In genomic region chr5:1772634-1773033, GRCh38 we compare ENCODE assay signal across 9 cellular contexts. TPM values are rescaled to one million over a fixed set of nuclear protein-coding genes. Genes with fewer than 3 reads are reported as not detected.
DNase-seq lines count a peak whose midpoint lies in the region; ATAC-seq, FAIRE-seq and TF ChIP-seq lines count a peak whose summit lies in the region.
"Had no signal": no experiment of that assay in that cellular context is flagged by ENCODE, and none has a peak within 500 bp of the region (broad histone marks: within the 10 kb centered on the region; RNA-seq: fewer than 3 reads in every experiment).

No MANE protein-coding gene starts in this region.

- H3K4me1 Mint-ChIP-seq in activated naive CD4-positive, alpha-beta T cell treated with anti-CD3 and anti-CD28 coated beads, Interleukin-2, amount 10 ng/mL, durations not matched to agents 7 days and 5 days, result no peaks in the 10 kb centered on the region
- H3K4me1 Mint-ChIP-seq in nephron progenitor cell, result peaks cover 36% of the 10 kb centered on the region

- ATAC-seq in IMR-90 (ENCODE audit: low read depth) (peak; percentile 92), GM12878 (0 out of 3 replicates have a peak, but pooled peaks have one; percentile 24)

- no peak overlapping the region for H2BK15ac ChIP-seq in IMR-90 (ENCODE audit: low read depth, low read length)

- CTCF ChIA-PET in activated naive CD4-positive, alpha-beta T cell treated with anti-CD3 and anti-CD28 coated beads, Interleukin-2, amount 10 ng/mL, durations not matched to agents 7 days and 5 days (lab: Charles Lee), result interaction anchor here (1.2 kb wide), 1 partner anchor 34 kb away, joined by 5 read pairs; no protein-coding TSS in a partner anchor
- CTCF ChIA-PET in IMR-90 (lab: Yijun Ruan, JAX), result interaction anchor here (0.7 to 2.2 kb wide), 4 partner anchors 9 to 35 kb away, joined by 3 to 21 read pairs (median 4); no protein-coding TSS in a partner anchor
- CTCF ChIA-PET in GM12878 (lab: Yijun Ruan, JAX), result interaction anchor here (0.9 to 2.7 kb wide), 7 partner anchors 9 to 34 kb away, joined by 3 to 18 read pairs (median 5); partner anchors contain the start of genes MRPL36 and NDUFS6

- no peak overlapping the region for H4K91ac ChIP-seq in IMR-90 (ENCODE audit: insufficient read depth, low read depth, low read length)

- TF ChIP-seq RAD21 in IMR-90 (IDR thresholded peaks at IDR 0.05; ENCODE audit: low read length), result peak; percentile 67
- peak; percentile 53 for TF ChIP-seq RAD21 in GM12878 (IDR thresholded peaks at IDR 0.05; ENCODE audit: insufficient read depth, low read depth, low read length)

- RAD21 ChIA-PET in GM12878 (lab: Charles Lee; ENCODE audit: unreplicated experiment), result interaction anchor here (1.1 to 1.4 kb wide), 4 partner anchors 9 to 28 kb away, joined by 3 to 5 read pairs (median 4); partner anchors contain the start of gene MRPL36

- in situ Hi-C loops in IMR-90 (cut with MboI; ENCODE audit: low sequenced_read_pairs), result no loop called here
- in situ Hi-C loops in GM12878 (cut with MboI), result no loop called here

- SMC1A ChIA-PET in GM12878 (lab: Charles Lee; ENCODE audit: uncharacterized antibody, unreplicated experiment), result interaction anchor here (0.6 to 2.6 kb wide), 5 partner anchors 9 to 168 kb away, joined by 3 to 11 read pairs (median 5); partner anchors contain the start of gene NDUFS6

- H3K4me1 ChIP-seq in IMR-90 (ENCODE audit: control insufficient read depth, insufficient read depth, low read length) (peaks cover 2% of the 10 kb centered on the region; the same call in 1 of the 2 replicates), GM12878 (ENCODE audit: control insufficient read depth, insufficient read depth, low read length) (no peaks in the 10 kb centered on the region; the same call in 1 of the 2 replicates), smooth muscle cell (ENCODE audit: low read depth) (no peaks in the 10 kb centered on the region), colonic mucosa (no peaks in the 10 kb centered on the region)

- no peaks in the 10 kb centered on the region for H3K36me3 Mint-ChIP-seq in activated naive CD4-positive, alpha-beta T cell treated with anti-CD3 and anti-CD28 coated beads, Interleukin-2, amount 10 ng/mL, durations not matched to agents 7 days and 5 days
- no peaks in the 10 kb centered on the region for H3K36me3 Mint-ChIP-seq in nephron progenitor cell (ENCODE audit: low read depth)

- no peak for TF ChIP-seq POLR2A in IMR-90 (IDR thresholded peaks at IDR 0.05; ENCODE audit: low read depth, low read length)
- no peak for TF ChIP-seq POLR2A in GM12878 (IDR thresholded peaks at IDR 0.05; ENCODE audit: low read depth, low read length)

- H3K36me3 ChIP-seq in IMR-90 (ENCODE audit: control insufficient read depth, insufficient read depth, low read length) (no peaks in the 10 kb centered on the region), GM12878 (ENCODE audit: control insufficient read depth in 2 of 2, insufficient read depth in 2 of 2, low read length in 1 of 2) (no peaks in the 10 kb centered on the region), smooth muscle cell (ENCODE audit: low read depth) (no peaks in the 10 kb centered on the region), colonic mucosa (no peaks in the 10 kb centered on the region)

- no peaks in the 10 kb centered on the region for H3K9me3 Mint-ChIP-seq in activated naive CD4-positive, alpha-beta T cell treated with anti-CD3 and anti-CD28 coated beads, Interleukin-2, amount 10 ng/mL, durations not matched to agents 7 days and 5 days
- peaks cover 19% of the 10 kb centered on the region for H3K9me3 Mint-ChIP-seq in nephron progenitor cell

- no peak overlapping the region for H3K9ac ChIP-seq in IMR-90 (ENCODE audit: low read depth, low read length)
- no peak overlapping the region for H3K9ac ChIP-seq in GM12878 (ENCODE audit: control insufficient read depth, insufficient read depth, low read length)
- H3K9ac ChIP-seq in smooth muscle cell (ENCODE audit: low read depth), result no peak overlapping the region
- no peak overlapping the region for H3K9ac ChIP-seq in colonic mucosa (ENCODE audit: low read depth in 2 of 2, low read length in 2 of 2)

- H3K56ac ChIP-seq in IMR-90 (ENCODE audit: extremely low read depth, insufficient read depth, low read length), result no peak overlapping the region

- H3K9me1 ChIP-seq in IMR-90 (ENCODE audit: insufficient read depth, low read length), result no peaks in the 10 kb centered on the region

- H3K4ac ChIP-seq in IMR-90 (ENCODE audit: low read depth, low read length), result no peak overlapping the region

- H2AK9ac ChIP-seq in IMR-90 (replicated peaks; ENCODE audit: low read depth, low read length, poor library complexity), result peak overlapping the region; percentile 35

- no peak overlapping the region for H2BK5ac ChIP-seq in IMR-90 (ENCODE audit: low read depth, low read length, poor library complexity, severe bottlenecking)

- peak; percentile 23 for DNase-seq in activated naive CD4-positive, alpha-beta T cell treated with anti-CD3 and anti-CD28 coated beads, Interleukin-2, amount 10 ng/mL, durations not matched to agents 7 days and 5 days
- DNase-seq in activated naive CD4-positive, alpha-beta T cell treated with Interleukin-2 at 50 U/mL for 16 hours, result no peak
- DNase-seq in IMR-90 (peak; percentile 66), GM12878 (ENCODE audit: low read depth, low spot score) (no peak), smooth muscle cell (lab: John Stamatoyannopoulos, UW; ENCODE audit: unreplicated experiment) (no peak), AML-193 (lab: John Stamatoyannopoulos, UW) (no peak), nephron progenitor cell (no peak), colonic mucosa (no peak)
- DNase-seq: GDM1 had no signal

- no peaks in the 10 kb centered on the region for H3F3A ChIP-seq in smooth muscle cell (ENCODE audit: low read depth)

- H3K18ac ChIP-seq in IMR-90 (ENCODE audit: low read depth, low read length), result no peak overlapping the region

- no peak overlapping the region for H4K5ac ChIP-seq in IMR-90 (ENCODE audit: low read depth, low read length)

- no peak overlapping the region for H3K4me3 Mint-ChIP-seq in activated naive CD4-positive, alpha-beta T cell treated with anti-CD3 and anti-CD28 coated beads, Interleukin-2, amount 10 ng/mL, durations not matched to agents 7 days and 5 days
- H3K4me3 Mint-ChIP-seq in nephron progenitor cell, result no peak overlapping the region

- no peaks in the 10 kb centered on the region for H3K79me2 ChIP-seq in GM12878 (ENCODE audit: control insufficient read depth, insufficient read depth, low read length)
- H3K79me2 ChIP-seq in smooth muscle cell (ENCODE audit: low read depth), result no peaks in the 10 kb centered on the region

- peaks cover 7% of the 10 kb centered on the region for H3K27me3 ChIP-seq in IMR-90 (ENCODE audit: control insufficient read depth, insufficient read depth, low read length)
- H3K27me3 ChIP-seq in GM12878 (replicated peaks in 1 of 2; ENCODE audit: control insufficient read depth in 2 of 2, insufficient read depth in 2 of 2, low read length in 1 of 2), result no peaks in the 10 kb centered on the region
- no peaks in the 10 kb centered on the region for H3K27me3 ChIP-seq in smooth muscle cell (ENCODE audit: low read depth)
- H3K27me3 ChIP-seq in colonic mucosa, result no peaks in the 10 kb centered on the region

- FAIRE-seq in GM12878 (lab: Jason Lieb, UNC), result no peak

- H3K23ac ChIP-seq in IMR-90 (ENCODE audit: low read depth, low read length), result no peak overlapping the region

- dilution Hi-C loops in IMR-90 (cut with HindIII; ENCODE audit: low sequenced_read_pairs, unreplicated experiment), result no loop called here

- H4K20me1 ChIP-seq in IMR-90 (ENCODE audit: insufficient read depth, low read length), result no peaks in the 10 kb centered on the region
- H4K20me1 ChIP-seq in GM12878 (ENCODE audit: control insufficient read depth, insufficient read depth), result no peaks in the 10 kb centered on the region
- no peaks in the 10 kb centered on the region for H4K20me1 ChIP-seq in smooth muscle cell (ENCODE audit: low read depth)

- no peak overlapping the region for H2BK20ac ChIP-seq in IMR-90 (ENCODE audit: low read depth, low read length)

- H2BK120ac ChIP-seq in IMR-90 (ENCODE audit: low read depth, low read length), result no peak overlapping the region

- H2AFZ ChIP-seq in IMR-90 (replicated peaks; ENCODE audit: low read length, poor library complexity) (peak overlapping the region; percentile 64), GM12878 (ENCODE audit: control insufficient read depth, low read depth, low read length) (no peak overlapping the region), smooth muscle cell (ENCODE audit: low read depth) (no peak overlapping the region)

- POLR2A ChIA-PET in IMR-90 (lab: Charles Lee; ENCODE audit: unreplicated experiment), result interaction anchor here (1.3 kb wide), 1 partner anchor 27 kb away, joined by 3 read pairs; no protein-coding TSS in a partner anchor
- POLR2A ChIA-PET in GM12878 (lab: Charles Lee), result no interaction called here

- no TSS peak for BruUV-seq in IMR-90 (replicated peaks; lab: Mats Ljungman, UMichigan)
- BruUV-seq in GM12878 (replicated peaks; lab: Mats Ljungman, UMichigan), result no TSS peak

- no peak overlapping the region for H4K8ac ChIP-seq in IMR-90 (ENCODE audit: low read depth in 2 of 2, low read length in 2 of 2)

- no peak overlapping the region for H3K4me2 ChIP-seq in IMR-90 (ENCODE audit: low read depth, low read length)
- no peak overlapping the region for H3K4me2 ChIP-seq in GM12878 (ENCODE audit: control insufficient read depth, insufficient read depth)
- no peak overlapping the region for H3K4me2 ChIP-seq in smooth muscle cell

- H3K79me1 ChIP-seq in IMR-90 (ENCODE audit: low read depth in 1 of 2, low read length in 2 of 2), result no peaks in the 10 kb centered on the region

- H3K27ac Mint-ChIP-seq in activated naive CD4-positive, alpha-beta T cell treated with anti-CD3 and anti-CD28 coated beads, Interleukin-2, amount 10 ng/mL, durations not matched to agents 7 days and 5 days, result no peak overlapping the region
- H3K27ac Mint-ChIP-seq in nephron progenitor cell, result no peak overlapping the region

- H3K14ac ChIP-seq in IMR-90 (replicated peaks; ENCODE audit: low read depth, low read length), result no peak overlapping the region

- H3K9me3 ChIP-seq in IMR-90 (ENCODE audit: control insufficient read depth, insufficient read depth, low read length) (no peaks in the 10 kb centered on the region), GM12878 (replicated peaks; ENCODE audit: control insufficient read depth, insufficient read depth, low read length) (no peaks in the 10 kb centered on the region), smooth muscle cell (replicated peaks; ENCODE audit: low read depth) (no peaks in the 10 kb centered on the region), colonic mucosa (no peaks in the 10 kb centered on the region)

- no peak overlapping the region for H2AK5ac ChIP-seq in IMR-90 (ENCODE audit: low read depth, low read length)

- H3K27ac ChIP-seq in IMR-90 (ENCODE audit: insufficient read depth, low read length) (no peak overlapping the region), GM12878 (ENCODE audit: control insufficient read depth, insufficient read depth) (no peak overlapping the region), smooth muscle cell (ENCODE audit: low read depth) (no peak overlapping the region), colonic mucosa (no peak overlapping the region)

- H3K27me3 Mint-ChIP-seq in activated naive CD4-positive, alpha-beta T cell treated with anti-CD3 and anti-CD28 coated beads, Interleukin-2, amount 10 ng/mL, durations not matched to agents 7 days and 5 days, result peaks cover 31% of the 10 kb centered on the region
- H3K27me3 Mint-ChIP-seq in nephron progenitor cell (ENCODE audit: low read depth, poor library complexity), result peaks cover 23% of the 10 kb centered on the region

- H3K4me3 ChIP-seq in IMR-90 (ENCODE audit: insufficient read depth, low read depth, low read length) (no peak overlapping the region), GM12878 (no peak overlapping the region), smooth muscle cell (no peak overlapping the region), colonic mucosa (no peak overlapping the region)

- 5% methylated on average over 4 of the region's 5 CpGs; no CpG with 5 or more reads in 1 of the 2 experiments for WGBS in IMR-90 (ENCODE audit: extremely low coverage in 2 of 2, insufficient read length in 1 of 2), 2 experiments
- 17% methylated on average over 5 of the region's 5 CpGs for WGBS in GM12878 (ENCODE audit: insufficient coverage, insufficient replicate concordance, low lambda C conversion rate, missing lambda C conversion rate)
- 43% methylated on average over 5 of the region's 5 CpGs for WGBS in smooth muscle cell (ENCODE audit: low lambda C conversion rate)

- TF ChIP-seq CTCF in IMR-90 (conservative IDR thresholded peaks at IDR 0.05; ENCODE audit: low read depth, low read length) (peak; percentile 58), GM12878 (IDR thresholded peaks at IDR 0.05 in 2 of 3, conservative IDR thresholded peaks at IDR 0.05 in 1 of 3; ENCODE audit: control insufficient read depth in 2 of 3, extremely low read depth in 1 of 3, insufficient read depth in 1 of 3, low read depth in 3 of 3, low read length in 3 of 3) (peak; percentile 8 to 25 (median 10); a peak in 2 of 6 replicates), smooth muscle cell (IDR thresholded peaks at IDR 0.05; ENCODE audit: borderline replicate concordance, insufficient read depth, poor library complexity, severe bottlenecking) (peak; percentile 24), nephron progenitor cell (IDR thresholded peaks at IDR 0.05) (no peak), colonic mucosa (IDR thresholded peaks at IDR 0.05) (no peak)

- TF ChIP-seq EP300 in GM12878 (IDR thresholded peaks at IDR 0.05; ENCODE audit: borderline replicate concordance in 1 of 2, control insufficient read depth in 1 of 2, low read depth in 2 of 2, low read length in 2 of 2), result no peak

- intact Hi-C loops in IMR-90 (cut with micrococcal nuclease) (loop anchor here (2.0 kb wide), 1 partner anchor 26 kb away; the partner anchor contains the start of gene MRPL36), GM12878 (cut with micrococcal nuclease; ENCODE audit: unreplicated experiment) (no loop called here), colonic mucosa (cut with DNase I) (no loop called here)

RNA-seq across cellular contexts. Expression of gene MRPL36, which starts 27.0 kb away (rescaled TPM):
- total RNA-seq in IMR-90 (2012; rRNA removed) (63.9 and 85.9 TPM in 2 replicates), GM12878 (2014; rRNA removed) (106 and 109 TPM in 2 replicates), GM12878 (2014; rRNA removed; fragmentation: Illumina TruSeq; extraction: Trizol) (86.8 and 103 TPM in 2 replicates), GM12878 (2021) (89.2 and 95.9 TPM in 2 replicates), smooth muscle cell (42.9 and 51.0 TPM in 2 replicates), colonic mucosa (10 to 100 TPM; 33.0 to 56.3 TPM)
- polyA plus RNA-seq in IMR-90 (2012; rRNA removed) (103 and 134 TPM in 2 replicates), GM12878 (2011; rRNA removed) (93.2 and 130 TPM in 2 replicates), GM12878 (2014; fragmentation: Illumina TruSeq; extraction: Trizol) (47.1 and 105 TPM in 2 replicates), GM12878 (2014; fragmentation: Nextera tagmentation; extraction: Ambion mirVana) (100 to 1,000 TPM; 510 to 559 TPM), GM12878 (2014; rRNA removed) (156 and 175 TPM in 2 replicates), GM12878 (2016; fragmentation: Nextera tagmentation; extraction: Ambion mirVana) (100 to 1,000 TPM; 219 to 221 TPM), smooth muscle cell (110 and 126 TPM in 2 replicates)
- polyA plus RNA-seq in IMR-90 (2012; cell fraction: cytosol; rRNA removed), result 101 and 125 TPM in 2 replicates
- polyA plus RNA-seq in IMR-90 (2012; cell fraction: nucleus; rRNA removed; ENCODE audit: low replicate concordance), result 35.7 and 44.4 TPM in 2 replicates
- 10.8 and 11.5 TPM in 2 replicates for total RNA-seq in GM12878 (2013; cell fraction: nucleolus; rRNA removed)
- 83.9 TPM for polyA plus RNA-seq in GM12878 (2011; ENCODE audit: low read depth)
- polyA plus RNA-seq in GM12878 (2011; cell fraction: cytosol; rRNA removed), result 93.4 and 134 TPM in 2 replicates
- 68.3 and 75.4 TPM in 2 replicates for polyA plus RNA-seq in GM12878 (2011; cell fraction: nucleus; rRNA removed)
- 82.7 and 85.4 TPM in 2 replicates for polyA plus RNA-seq in GM12878 (2012)
- 47.8 and 60.0 TPM in 2 replicates for polyA minus RNA-seq in GM12878 (2011; rRNA and poly(A)+ RNA removed)
- polyA minus RNA-seq in GM12878 (2011; cell fraction: cytosol; rRNA and poly(A)+ RNA removed), result 21.2 and 24.9 TPM in 2 replicates
- 29.1 and 36.6 TPM in 2 replicates for polyA minus RNA-seq in GM12878 (2011; cell fraction: nucleus; rRNA and poly(A)+ RNA removed)

RNA-seq across cellular contexts. Expression of gene NDUFS6, which starts 28.6 kb away (rescaled TPM):
- 10.4 and 26.9 TPM in 2 replicates for total RNA-seq in IMR-90 (2012; rRNA removed)
- 69.0 and 119 TPM in 2 replicates for polyA plus RNA-seq in IMR-90 (2012; rRNA removed)
- polyA plus RNA-seq in IMR-90 (2012; cell fraction: cytosol; rRNA removed), result 70.7 and 121 TPM in 2 replicates
- polyA plus RNA-seq in IMR-90 (2012; cell fraction: nucleus; rRNA removed; ENCODE audit: low replicate concordance), result 19.3 and 45.4 TPM in 2 replicates
- total RNA-seq in GM12878 (2013; cell fraction: nucleolus; rRNA removed), result 4.4 and 7.1 TPM in 2 replicates
- 55.3 and 57.1 TPM in 2 replicates for total RNA-seq in GM12878 (2014; rRNA removed)
- 49.5 and 60.4 TPM in 2 replicates for total RNA-seq in GM12878 (2014; rRNA removed; fragmentation: Illumina TruSeq; extraction: Trizol)
- 56.4 and 57.5 TPM in 2 replicates for total RNA-seq in GM12878 (2021)
- polyA plus RNA-seq in GM12878 (2011; ENCODE audit: low read depth), result 14.7 TPM
- polyA plus RNA-seq in GM12878 (2011; rRNA removed), result 35.6 and 38.7 TPM in 2 replicates
- 88.2 and 134 TPM in 2 replicates for polyA plus RNA-seq in GM12878 (2011; cell fraction: cytosol; rRNA removed)
- 38.2 and 92.1 TPM in 2 replicates for polyA plus RNA-seq in GM12878 (2011; cell fraction: nucleus; rRNA removed)
- 47.9 and 84.2 TPM in 2 replicates for polyA plus RNA-seq in GM12878 (2012)
- polyA plus RNA-seq in GM12878 (2014; fragmentation: Illumina TruSeq; extraction: Trizol), result 12.1 and 29.4 TPM in 2 replicates
- 10 to 100 TPM; 20.7 to 59.0 TPM for polyA plus RNA-seq in GM12878 (2014; fragmentation: Nextera tagmentation; extraction: Ambion mirVana)
- 80.9 and 98.9 TPM in 2 replicates for polyA plus RNA-seq in GM12878 (2014; rRNA removed)
- polyA plus RNA-seq in GM12878 (2016; fragmentation: Nextera tagmentation; extraction: Ambion mirVana), result 100 to 1,000 TPM; 195 to 213 TPM
- 11.6 and 15.6 TPM in 2 replicates for polyA minus RNA-seq in GM12878 (2011; rRNA and poly(A)+ RNA removed)
- polyA minus RNA-seq in GM12878 (2011; cell fraction: cytosol; rRNA and poly(A)+ RNA removed), result 13.9 and 24.0 TPM in 2 replicates
- 8.9 and 20.6 TPM in 2 replicates for polyA minus RNA-seq in GM12878 (2011; cell fraction: nucleus; rRNA and poly(A)+ RNA removed)
- 37.7 and 50.8 TPM in 2 replicates for total RNA-seq in smooth muscle cell
- 146 and 153 TPM in 2 replicates for polyA plus RNA-seq in smooth muscle cell
- 10 to 100 TPM; 43.2 to 70.7 TPM for total RNA-seq in colonic mucosa

Comparison
In these comparisons a context has a peak if more than half of its experiments do, and no peak if none do; other contexts are left out.
1. DNase-seq: peak in activated naive CD4-positive, alpha-beta T cell treated with anti-CD3 and anti-CD28 coated beads, Interleukin-2, amount 10 ng/mL, durations not matched to agents 7 days and 5 days (single experiment) and IMR-90 (single experiment); none in activated naive CD4-positive, alpha-beta T cell treated with Interleukin-2 at 50 U/mL for 16 hours (single experiment), GM12878 (single experiment), smooth muscle cell (single experiment), AML-193 (0 of 2), nephron progenitor cell (single experiment) and colonic mucosa (single experiment).
2. CTCF ChIP-seq: peak in IMR-90 (single experiment), GM12878 (3 of 3) and smooth muscle cell (single experiment); none in nephron progenitor cell (single experiment) and colonic mucosa (single experiment).